8 cellular contexts compared by ENCODE assay signal in genomic region chr2:172426635-172427255, GRCh38. TPM values are rescaled to one million over a fixed set of nuclear protein-coding genes. Genes with fewer than 3 reads are reported as not detected.
DNase-seq lines count a peak whose midpoint lies in the region; ATAC-seq and TF ChIP-seq lines count a peak whose summit lies in the region.

No MANE protein-coding gene starts in this region.

- no peaks in the 10 kb centered on the region for H3K27me3 Mint-ChIP-seq in T-cell

- no peak for DNase-seq in GM23248
- no peak for DNase-seq in T-cell
- no peak for DNase-seq in foreskin fibroblast
- DNase-seq in gastrocnemius medialis, result no peak
- no peak for DNase-seq in foreskin melanocyte
- no peak for DNase-seq in stimulated activated CD4-positive, alpha-beta T cell treated with anti-CD3 and anti-CD28 coated beads, Interleukin-2, amount 100 ng/mL, for 24 hours
- DNase-seq in NCI-H128 (lab: John Stamatoyannopoulos, UW; ENCODE audit: unreplicated experiment), result no peak
- no peak for DNase-seq in MV-4-11 (lab: John Stamatoyannopoulos, UW)

- no peaks in the 10 kb centered on the region for H3K36me3 ChIP-seq in GM23248 (ENCODE audit: low read depth)
- no peaks in the 10 kb centered on the region for H3K36me3 ChIP-seq in gastrocnemius medialis

- H4K20me1 ChIP-seq in GM23248 (ENCODE audit: insufficient read depth), result no peaks in the 10 kb centered on the region

- peak overlapping the region; percentile 95 for H2AFZ ChIP-seq in GM23248

- POLR2A ChIA-PET in T-cell (lab: Charles Lee), result interaction anchor here (0.7 to 1.9 kb wide), 4 partner anchors 14 to 84 kb away, joined by 3 to 7 read pairs (median 4); no protein-coding TSS in a partner anchor

- peak overlapping the region; percentile 85 for H3K4me3 ChIP-seq in GM23248
- H3K4me3 ChIP-seq in foreskin fibroblast (ENCODE audit: low read depth in 1 of 2, low read length in 2 of 2), result peak overlapping the region; percentile 65
- peak overlapping the region; percentile 65 to 88 (median 76) for H3K4me3 ChIP-seq in gastrocnemius medialis

- WGBS in GM23248 (ENCODE audit: low coverage in 1 of 2, low lambda C conversion rate in 2 of 2, missing lambda C conversion rate in 2 of 2), 2 experiments, result 64 to 68% methylated on average over 17 of the region's 17 CpGs

- intact Hi-C loops in gastrocnemius medialis (cut with DNase I; ENCODE audit: low total_unique reads), result loop anchor here (10.0 kb wide), 1 partner anchor 72 kb away; no protein-coding TSS in a partner anchor

- H3K4me2 ChIP-seq in GM23248 (ENCODE audit: unreplicated experiment), result peak overlapping the region; percentile 99

- no peaks in the 10 kb centered on the region for H3K9me2 ChIP-seq in GM23248 (ENCODE audit: insufficient read depth)

- H3K9me3 ChIP-seq in GM23248 (ENCODE audit: low read depth), result no peaks in the 10 kb centered on the region
- H3K9me3 ChIP-seq in gastrocnemius medialis, result no peaks in the 10 kb centered on the region

- H3K9ac ChIP-seq in GM23248, result peak overlapping the region; percentile 67; the same call in 1 of the 2 replicates

- H3K4me1 Mint-ChIP-seq in T-cell, result peaks cover 34 to 71% (median 35%) of the 10 kb centered on the region in 3 donors

- H3K36me3 Mint-ChIP-seq in T-cell, result no peaks in the 10 kb centered on the region

- no peak for TF ChIP-seq POLR2A in gastrocnemius medialis (IDR thresholded peaks at IDR 0.05)

- H3K27me3 ChIP-seq in GM23248 (replicated peaks; ENCODE audit: insufficient read depth) (no peaks in the 10 kb centered on the region), gastrocnemius medialis (peaks cover 0 to under 1% (median 0%) of the 10 kb centered on the region in 3 donors)

- no peak overlapping the region for H3K27ac ChIP-seq in GM23248
- peak overlapping the region; percentile 73 to 92 (median 81) for H3K27ac ChIP-seq in gastrocnemius medialis

- peak overlapping the region; percentile 86 to 87 for H3K27ac Mint-ChIP-seq in T-cell

- peaks cover 17% of the 10 kb centered on the region for H3K79me2 ChIP-seq in GM23248 (ENCODE audit: insufficient read depth)

- CTCF ChIA-PET in T-cell (lab: Charles Lee), result interaction anchor here (0.6 to 8.7 kb wide), 5 partner anchors 14 to 76 kb away, joined by 3 to 100 read pairs (median 59); no protein-coding TSS in a partner anchor

- ATAC-seq in T-cell (replicated peaks in 1 of 4) (no peak), gastrocnemius medialis (no peak)

- H3K4me1 ChIP-seq in GM23248 (ENCODE audit: insufficient read depth) (0 out of 2 replicates have a peak, but pooled peaks cover 11% of the 10 kb centered on the region), gastrocnemius medialis (peaks cover 19% of the 10 kb centered on the region in 2 donors)

- H3K9me3 Mint-ChIP-seq in T-cell, result no peaks in the 10 kb centered on the region

- peak overlapping the region in 2 of 3 donors; percentile 81 to 85 for H3K4me3 Mint-ChIP-seq in T-cell

- in situ Hi-C loops in GM23248 (cut with MboI) (no loop called here), gastrocnemius medialis (cut with MboI; ENCODE audit: low sequenced_read_pairs in 4 of 4) (no loop called here)

- TF ChIP-seq CTCF in foreskin fibroblast (IDR thresholded peaks at IDR 0.05; ENCODE audit: low read depth, low read length) (no peak), gastrocnemius medialis (IDR thresholded peaks at IDR 0.05 in 4 of 5, conservative IDR thresholded peaks at IDR 0.05 in 1 of 5) (no peak)

- H3F3A ChIP-seq in GM23248 (ENCODE audit: insufficient read depth), result peaks cover 12% of the 10 kb centered on the region

RNA-seq across cellular contexts. Expression of gene ITGA6, which starts 0.6 kb away (rescaled TPM):
- total RNA-seq in GM23248 (2014; rRNA removed; shearing (Covaris generic)), result 45.4 and 47.7 TPM in 2 replicates
- 18.9 and 20.3 TPM in 2 replicates for polyA plus RNA-seq in GM23248 (2016; fragmentation: Nextera tagmentation; extraction: Ambion mirVana)
- total RNA-seq in T-cell (100 to 1,000 TPM in 2 of 5 donors, 10 to 100 TPM in 3; 50.7 to 188 (median 80.9) TPM), gastrocnemius medialis (10 to 100 TPM; 22.5 to 40.6 (median 29.2) TPM)
